ENCODE assay signal across 25 cellular contexts in genomic region chr12:71896171-71896570, GRCh38. TPM values are rescaled to one million over a fixed set of nuclear protein-coding genes. Genes with fewer than 3 reads are reported as not detected.
"Had no signal": no experiment of that assay in that cellular context is flagged by ENCODE, and none has a peak within 500 bp of the region (broad histone marks: within the 10 kb centered on the region; RNA-seq: fewer than 3 reads in every experiment).

No MANE protein-coding gene starts in this region.

- H3K9me3 ChIP-seq: left lung, testis, vagina had no signal

- H3K4me1 ChIP-seq: left lung, testis, vagina had no signal

- DNase-seq: activated CD4-positive, alpha-beta T cell treated with anti-CD3 and anti-CD28 coated beads, Interleukin-2, amount 50 U/mL, for 48 hours; activated gamma-delta T cell treated with Interleukin-2 at 50 U/mL for 16 hours; activated naive CD8-positive, alpha-beta T cell treated with anti-CD3 and anti-CD28 coated beads, Interleukin-2, amount 10 ng/mL, durations not matched to agents 7 days and 5 days; amygdala; caudate nucleus; effector memory CD4-positive, alpha-beta T cell; foreskin melanocyte; immature natural killer cell; kidney glomerular epithelial cell; left lung; natural killer cell; stimulated activated CD4-positive, alpha-beta T cell treated with anti-CD3 and anti-CD28 coated beads, Interleukin-2, amount 100 ng/mL, for 48 hours; stimulated activated CD8-positive, alpha-beta memory T cell treated with anti-CD3 and anti-CD28 coated beads, Interleukin-4, amount 100 ng/mL, for 48 hours; stimulated activated naive B cell treated with anti-CD40 and anti-IgM and Interleukin-4, amounts not matched to agents 10 μg/mL and 1 μg/mL and 100 μg/mL, for 72 hours; T-cell; testis had no signal

- H3K27me3 ChIP-seq: left lung, testis, vagina had no signal

- H3K4me3 Mint-ChIP-seq: activated naive CD8-positive, alpha-beta T cell treated with anti-CD3 and anti-CD28 coated beads, Interleukin-2, amount 10 ng/mL, durations not matched to agents 7 days and 5 days; brain; immature natural killer cell; mesothelial cell of epicardium; natural killer cell; stimulated activated naive B cell treated with anti-CD40 and anti-IgM and Interleukin-4, amounts not matched to agents 10 μg/mL and 1 μg/mL and 100 μg/mL, for 72 hours; T-cell; type B pancreatic cell had no signal

- ATAC-seq: left lung; natural killer cell; sciatic nerve; stimulated activated naive B cell treated with anti-CD40 and anti-IgM and Interleukin-4, amounts not matched to agents 10 μg/mL and 1 μg/mL and 100 μg/mL, for 72 hours; T-cell had no signal

- H3K27ac ChIP-seq: left lung, testis, vagina had no signal

- H3K9me3 Mint-ChIP-seq: activated naive CD8-positive, alpha-beta T cell treated with anti-CD3 and anti-CD28 coated beads, Interleukin-2, amount 10 ng/mL, durations not matched to agents 7 days and 5 days; brain; immature natural killer cell; mesothelial cell of epicardium; natural killer cell; stimulated activated naive B cell treated with anti-CD40 and anti-IgM and Interleukin-4, amounts not matched to agents 10 μg/mL and 1 μg/mL and 100 μg/mL, for 72 hours; T-cell; type B pancreatic cell had no signal

- H3K27me3 Mint-ChIP-seq: activated naive CD8-positive, alpha-beta T cell treated with anti-CD3 and anti-CD28 coated beads, Interleukin-2, amount 10 ng/mL, durations not matched to agents 7 days and 5 days; brain; stimulated activated naive B cell treated with anti-CD40 and anti-IgM and Interleukin-4, amounts not matched to agents 10 μg/mL and 1 μg/mL and 100 μg/mL, for 72 hours; T-cell; type B pancreatic cell had no signal

- H3K4me1 Mint-ChIP-seq: brain; mesothelial cell of epicardium; natural killer cell; stimulated activated naive B cell treated with anti-CD40 and anti-IgM and Interleukin-4, amounts not matched to agents 10 μg/mL and 1 μg/mL and 100 μg/mL, for 72 hours had no signal

- H3K4me3 ChIP-seq: left lung, testis, vagina had no signal

- H3K27ac Mint-ChIP-seq: activated naive CD8-positive, alpha-beta T cell treated with anti-CD3 and anti-CD28 coated beads, Interleukin-2, amount 10 ng/mL, durations not matched to agents 7 days and 5 days; immature natural killer cell; mesothelial cell of epicardium; stimulated activated naive B cell treated with anti-CD40 and anti-IgM and Interleukin-4, amounts not matched to agents 10 μg/mL and 1 μg/mL and 100 μg/mL, for 72 hours; T-cell; type B pancreatic cell had no signal

RNA-seq across cellular contexts. Expression of gene TPH2, which starts 42.5 kb away (rescaled TPM):
- total RNA-seq: activated naive CD8-positive, alpha-beta T cell treated with anti-CD3 and anti-CD28 coated beads, Interleukin-2, amount 10 ng/mL, durations not matched to agents 7 days and 5 days; dermis microvascular lymphatic vessel endothelial cell; lung microvascular endothelial cell; mesothelial cell of epicardium; natural killer cell; posterior vena cava; sciatic nerve; vagina had no signal
- polyA plus RNA-seq: esophagus, immature natural killer cell had no signal
